Comparison of ENCODE assay signal across 8 cellular contexts in genomic region chr16:75648265-75649076, GRCh38. TPM values are rescaled to one million over a fixed set of nuclear protein-coding genes. Genes with fewer than 3 reads are reported as not detected.
A peak's percentile ranks its signal among the peaks of the same experiment; 100 is the strongest.
DNase-seq lines count a peak whose midpoint lies in the region; ATAC-seq, FAIRE-seq and TF ChIP-seq lines count a peak whose summit lies in the region.

No MANE protein-coding gene starts in this region.

- H3K4me2 ChIP-seq in keratinocyte (ENCODE audit: control insufficient read depth, extremely low read depth, insufficient read depth, low read depth, low read length): peak overlapping the region; percentile 95

- ATAC-seq in HG03060 (IDR thresholded peaks at IDR 0.05; ENCODE audit: low read depth, unreplicated experiment): peak; percentile 20

- peak overlapping the region; percentile 78 to 95 (median 80) for H3K4me3 ChIP-seq in keratinocyte (ENCODE audit: control insufficient read depth in 2 of 3, extremely low read depth in 1 of 3, insufficient read depth in 2 of 3, low read depth in 1 of 3, low read length in 3 of 3)

- no peaks in the 10 kb centered on the region for H3K27me3 ChIP-seq in keratinocyte (ENCODE audit: control insufficient read depth, extremely low read depth, insufficient read depth, low read length)

- H3K9ac ChIP-seq in keratinocyte (ENCODE audit: control insufficient read depth, extremely low read depth, insufficient read depth, low read length): peak overlapping the region; percentile 93

- peak overlapping the region; percentile 96 for H3K27ac ChIP-seq in caudate nucleus (ENCODE audit: low read depth, low read length)
- H3K27ac ChIP-seq in keratinocyte (ENCODE audit: control insufficient read depth, insufficient read depth, low read length): peak overlapping the region; percentile 93

- peak; percentile 40 for TF ChIP-seq POLR2A in GM18526 (IDR thresholded peaks at IDR 0.05; ENCODE audit: extremely low read depth, insufficient read length)

- H3K4me1 ChIP-seq in keratinocyte (ENCODE audit: control insufficient read depth, extremely low read depth, insufficient read depth, low read length): peaks cover 29% of the 10 kb centered on the region

- H3K9me1 ChIP-seq in keratinocyte (ENCODE audit: control insufficient read depth, extremely low read depth, insufficient read depth, low read length): peaks cover 2% of the 10 kb centered on the region

- peaks cover 95% of the 10 kb centered on the region for H3K79me2 ChIP-seq in keratinocyte (ENCODE audit: control insufficient read depth, insufficient read depth, low read length)

- DNase-seq in A172 (ENCODE audit: low spot score) (peak; percentile 69), NCI-H2196 treated with DMSO at 0.1 percent for 48 hours (lab: John Stamatoyannopoulos, UW; ENCODE audit: unreplicated experiment) (peak; percentile 17), caudate nucleus (lab: John Stamatoyannopoulos, UW) (peak; percentile 25 to 87 (median 70)), keratinocyte (ENCODE audit: low read depth, low spot score) (no peak)
- DNase-seq in activated CD4-positive, CD25-positive, alpha-beta regulatory T cell (lab: John Stamatoyannopoulos, UW): peak; percentile 64 to 76 (median 74)
- peak; percentile 67 to 81 (median 80) for DNase-seq in stimulated activated CD4-positive, alpha-beta T cell treated with anti-CD3 and anti-CD28 coated beads, Interleukin-12 subunit alpha, Interleukin-12 subunit beta, amount 100 ng/mL, for 48 hours (ENCODE audit: low read depth in 2 of 3, low spot score in 1 of 3)

- no peak for TF ChIP-seq CTCF in keratinocyte (optimal IDR thresholded peaks at IDR 0.05 in 1 of 3, IDR thresholded peaks at IDR 0.05 in 1 of 3, conservative IDR thresholded peaks at IDR 0.05 in 1 of 3; ENCODE audit: extremely low read depth in 1 of 3, insufficient read depth in 2 of 3, low read length in 3 of 3)

- peaks cover 18% of the 10 kb centered on the region for H4K20me1 ChIP-seq in keratinocyte (ENCODE audit: control insufficient read depth, extremely low read depth, insufficient read depth, low read length)

- peak overlapping the region; percentile 93 for H2AFZ ChIP-seq in keratinocyte (ENCODE audit: control insufficient read depth, low read length)

- FAIRE-seq in keratinocyte (lab: Jason Lieb, UNC): no peak

- no peaks in the 10 kb centered on the region for H3K9me3 ChIP-seq in keratinocyte (ENCODE audit: control insufficient read depth, low read depth, low read length)

- H3K36me3 ChIP-seq in keratinocyte (ENCODE audit: control insufficient read depth in 2 of 2, extremely low read depth in 1 of 2, insufficient read depth in 2 of 2, low read length in 2 of 2): peaks cover 0 to 16% of the 10 kb centered on the region in 2 experiments

- dilution Hi-C loops in keratinocyte (cut with MboI; ENCODE audit: extremely low pct_ligation_motif_present, low sequenced_read_pairs): no loop called here

RNA-seq across cellular contexts. Expression of gene TERF2IP, which starts 0.9 kb away (rescaled TPM):
- 74.8 and 81.3 TPM in 2 replicates for total RNA-seq in A172 (2014; rRNA removed; shearing (Covaris generic))
- 14.3 to 24.4 TPM (median 20.0 TPM) in 3 replicates for polyA plus RNA-seq in keratinocyte
- 39.3 TPM for polyA plus RNA-seq in keratinocyte (2011; ENCODE audit: low read depth)
- 21.8 and 29.7 TPM in 2 replicates for polyA plus RNA-seq in keratinocyte (2011; cell fraction: cytosol; rRNA removed)
- polyA plus RNA-seq in keratinocyte (2011; cell fraction: nucleus; rRNA removed): 27.4 and 41.1 TPM in 2 replicates
- polyA plus RNA-seq in keratinocyte (2012; ENCODE audit: low replicate concordance): 25.7 and 59.7 TPM in 2 replicates
- polyA minus RNA-seq in keratinocyte: 2.8 to 5.9 TPM (median 3.4 TPM) in 3 replicates
- polyA minus RNA-seq in keratinocyte (2011; cell fraction: cytosol; rRNA and poly(A)+ RNA removed): 15.3 TPM
- polyA minus RNA-seq in keratinocyte (2011; cell fraction: nucleus; rRNA and poly(A)+ RNA removed): 7.6 and 10.6 TPM in 2 replicates

RNA-seq across cellular contexts. Expression of gene KARS1, which starts 1.0 kb away (rescaled TPM):
- 245 and 250 TPM in 2 replicates for total RNA-seq in A172 (2014; rRNA removed; shearing (Covaris generic))
- 148 to 206 TPM (median 202 TPM) in 3 replicates for polyA plus RNA-seq in keratinocyte
- 86.1 TPM for polyA plus RNA-seq in keratinocyte (2011; ENCODE audit: low read depth)
- polyA plus RNA-seq in keratinocyte (2011; cell fraction: cytosol; rRNA removed): 141 and 210 TPM in 2 replicates
- polyA plus RNA-seq in keratinocyte (2011; cell fraction: nucleus; rRNA removed): 111 and 130 TPM in 2 replicates
- polyA plus RNA-seq in keratinocyte (2012; ENCODE audit: low replicate concordance): 103 and 152 TPM in 2 replicates
- 71.1 to 133 TPM (median 91.5 TPM) in 3 replicates for polyA minus RNA-seq in keratinocyte
- polyA minus RNA-seq in keratinocyte (2011; cell fraction: cytosol; rRNA and poly(A)+ RNA removed): 61.2 TPM
- 30.1 and 49.3 TPM in 2 replicates for polyA minus RNA-seq in keratinocyte (2011; cell fraction: nucleus; rRNA and poly(A)+ RNA removed)

RNA-seq across cellular contexts. Expression of gene ADAT1, which starts 25.4 kb away (rescaled TPM):
- total RNA-seq in A172 (2014; rRNA removed; shearing (Covaris generic)): 95.5 and 117 TPM in 2 replicates
- 33.3 to 43.4 TPM (median 34.4 TPM) in 3 replicates for polyA plus RNA-seq in keratinocyte
- polyA plus RNA-seq in keratinocyte (2011; ENCODE audit: low read depth): 11.4 TPM
- polyA plus RNA-seq in keratinocyte (2011; cell fraction: cytosol; rRNA removed): 34.4 and 40.8 TPM in 2 replicates
- polyA plus RNA-seq in keratinocyte (2011; cell fraction: nucleus; rRNA removed): 69.3 and 70.0 TPM in 2 replicates
- 25.8 and 32.3 TPM in 2 replicates for polyA plus RNA-seq in keratinocyte (2012; ENCODE audit: low replicate concordance)
- 37.8 to 69.3 TPM (median 60.5 TPM) in 3 replicates for polyA minus RNA-seq in keratinocyte
- 14.6 TPM for polyA minus RNA-seq in keratinocyte (2011; cell fraction: cytosol; rRNA and poly(A)+ RNA removed)
- polyA minus RNA-seq in keratinocyte (2011; cell fraction: nucleus; rRNA and poly(A)+ RNA removed): 17.4 and 38.6 TPM in 2 replicates

RNA-seq across cellular contexts. Expression of gene CPHXL2, which starts 28.3 kb away (rescaled TPM):
- not detected in 2 replicates for total RNA-seq in A172 (2014; rRNA removed; shearing (Covaris generic))
- not detected in 3 replicates for polyA plus RNA-seq in keratinocyte
- polyA plus RNA-seq in keratinocyte (2011; ENCODE audit: low read depth): not detected
- polyA plus RNA-seq in keratinocyte (2011; cell fraction: cytosol; rRNA removed): not detected in 2 replicates
- not detected in 2 replicates for polyA plus RNA-seq in keratinocyte (2011; cell fraction: nucleus; rRNA removed)
- 0.35 TPM in 1 of 2 replicates, not detected in the other for polyA plus RNA-seq in keratinocyte (2012; ENCODE audit: low replicate concordance)
- not detected in 3 replicates for polyA minus RNA-seq in keratinocyte
- not detected for polyA minus RNA-seq in keratinocyte (2011; cell fraction: cytosol; rRNA and poly(A)+ RNA removed)
- polyA minus RNA-seq in keratinocyte (2011; cell fraction: nucleus; rRNA and poly(A)+ RNA removed): not detected in 2 replicates

RNA-seq across cellular contexts. Expression of gene DUXB, which starts 52.8 kb away (rescaled TPM):
- total RNA-seq in A172 (2014; rRNA removed; shearing (Covaris generic)): not detected in 2 replicates
- not detected in 3 replicates for polyA plus RNA-seq in keratinocyte
- not detected for polyA plus RNA-seq in keratinocyte (2011; ENCODE audit: low read depth)
- polyA plus RNA-seq in keratinocyte (2011; cell fraction: cytosol; rRNA removed): not detected in 2 replicates
- polyA plus RNA-seq in keratinocyte (2011; cell fraction: nucleus; rRNA removed): not detected in 2 replicates
- polyA plus RNA-seq in keratinocyte (2012; ENCODE audit: low replicate concordance): not detected in 2 replicates
- polyA minus RNA-seq in keratinocyte: not detected in 3 replicates
- not detected for polyA minus RNA-seq in keratinocyte (2011; cell fraction: cytosol; rRNA and poly(A)+ RNA removed)
- polyA minus RNA-seq in keratinocyte (2011; cell fraction: nucleus; rRNA and poly(A)+ RNA removed): not detected in 2 replicates
